ENCODE assay signal across 8 cellular contexts in the genomic region with DNA sequence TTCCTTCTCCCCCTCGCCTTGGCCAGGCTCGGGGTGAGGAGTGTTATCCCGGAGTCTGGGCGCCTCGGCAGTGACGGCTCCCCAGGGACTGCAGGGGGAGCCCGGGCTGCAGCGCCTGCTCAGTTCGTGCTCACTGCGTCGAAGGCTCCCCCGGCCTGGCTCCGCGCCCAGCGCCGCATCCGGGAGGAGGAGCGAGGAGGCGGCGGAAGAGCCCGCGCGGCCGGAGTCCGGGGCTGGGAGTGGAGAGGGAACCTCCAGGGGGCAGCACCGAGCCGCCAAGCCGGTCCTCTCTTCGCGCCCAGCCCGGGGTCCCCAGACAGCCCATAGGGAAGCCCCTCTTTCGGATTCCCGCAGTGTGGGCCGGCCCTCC.
DNase-seq lines count a peak whose midpoint lies in the region; ATAC-seq and TF ChIP-seq lines count a peak whose summit lies in the region.

No MANE protein-coding gene starts in this region.

- TF ChIP-seq POLR2A in GM18951 (IDR thresholded peaks at IDR 0.05; ENCODE audit: extremely low read depth, insufficient read depth, insufficient read length): peak; percentile 57

- ATAC-seq in HG03175 (IDR thresholded peaks at IDR 0.05; ENCODE audit: unreplicated experiment): peak; percentile 46
- ATAC-seq in activated CD4-positive, CD25-positive, alpha-beta regulatory T cell treated with anti-CD3 and anti-CD28 coated beads, Interleukin-2, amount 50 U/mL, for 24 hours: peak; percentile 58 to 60

- in situ Hi-C loops in GM18951 (cut with MboI; ENCODE audit: low sequenced_read_pairs, unreplicated experiment): no loop called here

- TF ChIP-seq CTCF in AG10803 (conservative IDR thresholded peaks at IDR 0.05; ENCODE audit: low read length): peak; percentile 64

- H3K4me3 ChIP-seq in AG10803 (ENCODE audit: low read length): peak overlapping the region; percentile 84

- DNase-seq in AG10803 (ENCODE audit: low read depth) (peak; percentile 94), NCI-H345 (lab: John Stamatoyannopoulos, UW) (peak; percentile 98), cerebellar cortex (ENCODE audit: low spot score) (peak; percentile 90), kidney glomerular epithelial cell (lab: John Stamatoyannopoulos, UW) (peak; percentile 90)
- DNase-seq in stimulated activated CD4-positive, alpha-beta T cell treated with anti-CD3 and anti-CD28 coated beads, Interleukin-15, amount 100 ng/mL, for 48 hours (ENCODE audit: low read depth in 2 of 2): peak; percentile 86 to 89

Comparison
In these comparisons a context has a peak if more than half of its experiments do, and no peak if none do; other contexts are left out.
1. Peak in every context shown above with its lines: DNase-seq, ATAC-seq and H3K4me3 ChIP-seq.